22 cellular contexts compared by ENCODE assay signal in the genomic region with DNA sequence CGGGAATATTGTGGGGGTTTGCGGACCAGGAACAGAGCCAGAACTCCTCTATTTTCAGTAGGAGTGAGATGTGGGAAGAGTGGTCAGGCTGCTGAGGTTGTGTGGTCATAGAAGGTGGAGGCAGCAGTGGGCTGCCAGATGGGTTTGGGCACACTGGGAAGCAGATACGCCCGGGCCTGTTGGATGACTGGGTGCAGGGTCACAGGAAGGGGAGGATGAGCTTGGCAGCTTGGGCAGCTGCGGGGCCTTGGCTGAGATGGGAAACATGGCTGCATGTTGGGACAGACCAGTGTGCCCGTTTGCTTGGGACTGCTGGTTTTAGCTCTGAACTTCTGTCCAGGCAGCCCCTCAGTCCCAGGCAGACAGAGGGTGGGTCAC. TPM values are rescaled to one million over a fixed set of nuclear protein-coding genes. Genes with fewer than 3 reads are reported as not detected.
A peak's percentile ranks its signal among the peaks of the same experiment; 100 is the strongest.
DNase-seq lines count a peak whose midpoint lies in the region; ATAC-seq, FAIRE-seq and TF ChIP-seq lines count a peak whose summit lies in the region.
"Had no signal": no experiment of that assay in that cellular context is flagged by ENCODE, and none has a peak within 500 bp of the region (broad histone marks: within the 10 kb centered on the region; RNA-seq: fewer than 3 reads in every experiment).

No MANE protein-coding gene starts in this region.

- DNase-seq in GM12892 (ENCODE audit: insufficient read length) (peak; percentile 13), HPDE6-E6E7 (ENCODE audit: extremely low spot score) (peak; percentile 60), epithelial cell of prostate (ENCODE audit: low read depth, low spot score) (no peak), nephron progenitor cell (no peak), NOMO-1 treated with dmso at 0.1 percent for 144 hours (lab: John Stamatoyannopoulos, UW; ENCODE audit: unreplicated experiment) (no peak), omental fat pad (ENCODE audit: low spot score) (no peak)
- DNase-seq in activated effector memory CD4-positive, alpha-beta T cell treated with anti-CD3 and anti-CD28 coated beads, Interleukin-2, amount 50 U/mL, for 16 hours, result no peak
- DNase-seq: brain microvascular endothelial cell; CD4-positive, alpha-beta memory T cell; DMS53; gastrocnemius medialis; NCI-H524 treated with DMSO at 0.1 percent for 48 hours; stimulated activated naive CD8-positive, alpha-beta T cell treated with anti-CD3 and anti-CD28 coated beads, Interleukin-15, amount 100 ng/mL, for 72 hours; SW 1271 had no signal

- peaks cover 2% of the 10 kb centered on the region for H3K27me3 Mint-ChIP-seq in nephron progenitor cell (ENCODE audit: low read depth, poor library complexity)
- H3K27me3 Mint-ChIP-seq: stimulated activated naive CD8-positive, alpha-beta T cell treated with anti-CD3 and anti-CD28 coated beads, Interleukin-15, amount 100 ng/mL, for 72 hours had no signal

- peaks cover 37% of the 10 kb centered on the region for H3K36me3 Mint-ChIP-seq in nephron progenitor cell (ENCODE audit: low read depth)
- H3K36me3 Mint-ChIP-seq: CD4-positive, alpha-beta memory T cell had no signal

- H3K4me1 Mint-ChIP-seq in nephron progenitor cell, result peaks cover 15% of the 10 kb centered on the region
- H3K4me1 Mint-ChIP-seq: activated T-helper 17 cell treated with anti-CD3 and anti-CD28 coated beads, Interleukin-2, amount 50 U/mL, for 72 hours; CD4-positive, alpha-beta memory T cell; stimulated activated naive CD8-positive, alpha-beta T cell treated with anti-CD3 and anti-CD28 coated beads, Interleukin-15, amount 100 ng/mL, for 72 hours had no signal

- TF ChIP-seq CTCF in nephron progenitor cell (IDR thresholded peaks at IDR 0.05), result no peak
- no peak for TF ChIP-seq CTCF in omental fat pad (IDR thresholded peaks at IDR 0.05)

- peaks cover 4% of the 10 kb centered on the region for H3K9me3 Mint-ChIP-seq in nephron progenitor cell
- H3K9me3 Mint-ChIP-seq: activated T-helper 17 cell treated with anti-CD3 and anti-CD28 coated beads, Interleukin-2, amount 50 U/mL, for 72 hours; stimulated activated naive CD8-positive, alpha-beta T cell treated with anti-CD3 and anti-CD28 coated beads, Interleukin-15, amount 100 ng/mL, for 72 hours; type B pancreatic cell had no signal

- peak overlapping the region; percentile 12 for H3K27ac ChIP-seq in epithelial cell of prostate
- H3K27ac ChIP-seq: brain microvascular endothelial cell had no signal

- ATAC-seq in HG02588 (IDR thresholded peaks at IDR 0.05; ENCODE audit: unreplicated experiment) (no peak), omental fat pad (ENCODE audit: low FRiP score) (no peak)
- ATAC-seq: activated T-helper 17 cell treated with anti-CD3 and anti-CD28 coated beads, Interleukin-2, amount 50 U/mL, for 72 hours; gastrocnemius medialis; left colon; mucosa of descending colon had no signal

- peak overlapping the region; percentile 29 for H3K4me3 Mint-ChIP-seq in nephron progenitor cell
- H3K4me3 Mint-ChIP-seq: activated T-helper 17 cell treated with anti-CD3 and anti-CD28 coated beads, Interleukin-2, amount 50 U/mL, for 72 hours; CD4-positive, alpha-beta memory T cell; stimulated activated naive CD8-positive, alpha-beta T cell treated with anti-CD3 and anti-CD28 coated beads, Interleukin-15, amount 100 ng/mL, for 72 hours; type B pancreatic cell had no signal

- no peak for FAIRE-seq in GM12892 (lab: Jason Lieb, UNC)
- FAIRE-seq: TTC549 had no signal

- TF ChIP-seq POLR2A in GM12892 (IDR thresholded peaks at IDR 0.05; ENCODE audit: low read depth, low read length), result no peak

- peak overlapping the region; percentile 82 for H3K27ac Mint-ChIP-seq in nephron progenitor cell
- H3K27ac Mint-ChIP-seq: activated T-helper 17 cell treated with anti-CD3 and anti-CD28 coated beads, Interleukin-2, amount 50 U/mL, for 72 hours; type B pancreatic cell had no signal

RNA-seq across cellular contexts. Expression of a gene that starts 11.4 kb away (rescaled TPM):
- not detected for polyA plus RNA-seq in GM12892 (2012; ENCODE audit: missing spikeins)
- total RNA-seq in omental fat pad, result 10 to 100 TPM in 3 of 4 donors, 1 to 10 TPM in 1; 3.3 to 61.3 (median 19.4) TPM
- total RNA-seq: CD4-positive, alpha-beta memory T cell had no signal
- polyA plus RNA-seq: CD4-positive, alpha-beta memory T cell had no signal

RNA-seq across cellular contexts. Expression of a gene that starts 54.0 kb away (rescaled TPM):
- polyA plus RNA-seq in GM12892 (2012; ENCODE audit: missing spikeins), result not detected
- total RNA-seq in omental fat pad, result 1 to 10 TPM in 1 of 4 donors, under 1 TPM in 1, not detected in 2; 0.72 to 1.7 TPM
- total RNA-seq: activated CD8-positive, alpha-beta memory T cell treated with anti-CD3 and anti-CD28 coated beads for 36 hours; activated T-helper 17 cell treated with anti-CD3 and anti-CD28 coated beads, Interleukin-2, amount 50 U/mL, for 72 hours; CD4-positive, alpha-beta memory T cell; epithelial cell of proximal tubule; gastrocnemius medialis had no signal
- polyA plus RNA-seq: CD4-positive, alpha-beta memory T cell had no signal

RNA-seq across cellular contexts. Expression of a gene that starts 56.0 kb away (rescaled TPM):
- 4.3 TPM for polyA plus RNA-seq in GM12892 (2012; ENCODE audit: missing spikeins)
- total RNA-seq in omental fat pad, result 10 to 100 TPM; 29.9 to 43.5 (median 36.1) TPM

Comparison
In these comparisons a context has a peak if more than half of its experiments do, and no peak if none do; other contexts are left out.
1. DNase-seq: peak in GM12892 (single experiment) and HPDE6-E6E7 (single experiment); none in epithelial cell of prostate (single experiment), nephron progenitor cell (single experiment), activated effector memory CD4-positive, alpha-beta T cell treated with anti-CD3 and anti-CD28 coated beads, Interleukin-2, amount 50 U/mL, for 16 hours (single experiment), NOMO-1 treated with dmso at 0.1 percent for 144 hours (single experiment) and omental fat pad (single experiment).